Comparison of ENCODE assay signal across 11 cellular contexts in the genomic region with DNA sequence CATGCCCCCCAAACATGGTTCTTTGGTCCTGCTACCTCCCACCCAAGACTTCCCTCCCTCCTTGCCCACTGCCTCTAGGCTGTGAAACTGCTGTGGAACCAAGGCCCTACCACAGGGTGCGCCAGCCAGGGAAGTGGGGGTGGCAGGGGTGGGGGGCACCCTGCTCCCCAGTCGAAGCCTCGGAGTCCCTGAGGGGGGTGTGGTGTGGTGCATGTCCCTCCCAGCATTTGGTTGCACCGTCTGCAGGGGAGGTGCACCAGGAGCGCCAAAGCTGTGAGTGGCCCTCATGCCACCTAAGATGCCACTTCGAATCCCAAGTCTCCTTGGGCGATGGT. TPM values are rescaled to one million over a fixed set of nuclear protein-coding genes. Genes with fewer than 3 reads are reported as not detected.
A peak's percentile ranks its signal among the peaks of the same experiment; 100 is the strongest.
DNase-seq lines count a peak whose midpoint lies in the region; ATAC-seq and TF ChIP-seq lines count a peak whose summit lies in the region.
"Had no signal": no experiment of that assay in that cellular context is flagged by ENCODE, and none has a peak within 500 bp of the region (broad histone marks: within the 10 kb centered on the region; RNA-seq: fewer than 3 reads in every experiment).

No MANE protein-coding gene starts in this region.

- H3F3A ChIP-seq in Loucy (ENCODE audit: low read depth) = peaks cover 20% of the 10 kb centered on the region

- H3K36me3 ChIP-seq in Loucy (ENCODE audit: insufficient read depth, low read length) (no peaks in the 10 kb centered on the region), colonic mucosa (no peaks in the 10 kb centered on the region), spleen (peaks cover 0 to 51% (median 39%) of the 10 kb centered on the region in 6 donors)

- no peaks in the 10 kb centered on the region for H3K9me3 ChIP-seq in Loucy (ENCODE audit: insufficient read depth, low read depth, low read length)
- no peaks in the 10 kb centered on the region for H3K9me3 ChIP-seq in colonic mucosa
- H3K9me3 ChIP-seq in spleen = no peaks in the 10 kb centered on the region

- H3K27me3 Mint-ChIP-seq in T-helper 2 cell treated with Interferon-gamma antibody and Interleukin-4, amounts not matched to agents 5 μg/mL and 100 μg/mL, for 36 hours (ENCODE audit: low read depth) = peaks cover 10% of the 10 kb centered on the region
- H3K27me3 Mint-ChIP-seq in chondrocyte (ENCODE audit: low read depth) = no peaks in the 10 kb centered on the region

- peak overlapping the region; percentile 98 for H3K4me2 ChIP-seq in Loucy (ENCODE audit: low read depth, low read length, poor library complexity, severe bottlenecking)
- H3K4me2 ChIP-seq: hepatocyte had no signal

- H3K9me2 ChIP-seq in Loucy (replicated peaks; ENCODE audit: low read depth, low read length) = no peaks in the 10 kb centered on the region

- H2AFZ ChIP-seq in Loucy (ENCODE audit: low read length) = no peak overlapping the region
- H2AFZ ChIP-seq: hepatocyte had no signal

- H3K79me2 ChIP-seq in Loucy (ENCODE audit: insufficient read depth, low read length) = 0 out of 2 replicates have a peak, but pooled peaks cover 11% of the 10 kb centered on the region
- H3K79me2 ChIP-seq: hepatocyte had no signal

- no peaks in the 10 kb centered on the region for H4K20me1 ChIP-seq in Loucy (ENCODE audit: insufficient read depth, low read length, poor library complexity, severe bottlenecking)

- peak overlapping the region; percentile 86 for H3K9ac ChIP-seq in Loucy (ENCODE audit: low read depth, low read length, poor library complexity, severe bottlenecking)
- peak overlapping the region in 1 of 2 donors; percentile 15 for H3K9ac ChIP-seq in colonic mucosa (ENCODE audit: low read depth in 2 of 2, low read length in 2 of 2)

- peak overlapping the region; percentile 90 for H3K4me3 Mint-ChIP-seq in T-helper 2 cell treated with Interferon-gamma antibody and Interleukin-4, amounts not matched to agents 5 μg/mL and 100 μg/mL, for 36 hours
- H3K4me3 Mint-ChIP-seq in chondrocyte (ENCODE audit: unreplicated experiment) = no peak overlapping the region

- no peaks in the 10 kb centered on the region for H3K9me3 Mint-ChIP-seq in T-helper 2 cell treated with Interferon-gamma antibody and Interleukin-4, amounts not matched to agents 5 μg/mL and 100 μg/mL, for 36 hours
- no peaks in the 10 kb centered on the region for H3K9me3 Mint-ChIP-seq in chondrocyte (ENCODE audit: low read depth)

- H3K27me3 ChIP-seq in Loucy (ENCODE audit: insufficient read depth, low read length, poor library complexity, severe bottlenecking) (no peaks in the 10 kb centered on the region), colonic mucosa (no peaks in the 10 kb centered on the region), spleen (replicated peaks in 1 of 7) (no peaks in the 10 kb centered on the region)

- peak overlapping the region; percentile 79 for H3K27ac Mint-ChIP-seq in T-helper 2 cell treated with Interferon-gamma antibody and Interleukin-4, amounts not matched to agents 5 μg/mL and 100 μg/mL, for 36 hours
- no peak overlapping the region for H3K27ac Mint-ChIP-seq in chondrocyte (ENCODE audit: unreplicated experiment)

- no peak for DNase-seq in T-helper 2 cell treated with Interferon-gamma antibody and Interleukin-4, amounts not matched to agents 5 μg/mL and 100 μg/mL, for 36 hours (ENCODE audit: low spot score)
- DNase-seq in T-helper 2 cell = no peak
- DNase-seq in colonic mucosa = no peak
- DNase-seq in spleen = no peak
- no peak for DNase-seq in chondrocyte (ENCODE audit: low spot score)
- no peak for DNase-seq in COLO668 (lab: John Stamatoyannopoulos, UW; ENCODE audit: unreplicated experiment)
- DNase-seq: NCI-H748 treated with DMSO at 0.1 percent for 48 hours had no signal

- intact Hi-C loops in colonic mucosa (cut with DNase I) (no loop called here), spleen (cut with DNase I; ENCODE audit: low total_unique reads) (no loop called here)

- H3K27ac ChIP-seq in colonic mucosa (peak overlapping the region; percentile 78), spleen (peak overlapping the region; percentile 30 to 97 (median 89))
- H3K27ac ChIP-seq: hepatocyte had no signal

- no peak for ATAC-seq in GM18502 (IDR thresholded peaks at IDR 0.05; ENCODE audit: poor library complexity, unreplicated experiment)

- TF ChIP-seq CTCF in Loucy (conservative IDR thresholded peaks at IDR 0.05; ENCODE audit: low read length) = no peak
- TF ChIP-seq CTCF in colonic mucosa (IDR thresholded peaks at IDR 0.05) = no peak
- TF ChIP-seq CTCF in spleen (IDR thresholded peaks at IDR 0.05 in 8 of 11, conservative IDR thresholded peaks at IDR 0.05 in 3 of 11) = no peak
- no peak for TF ChIP-seq CTCF in chondrocyte (IDR thresholded peaks at IDR 0.05)

- WGBS in spleen, 5 donors = 23 to 43% (median 28%) methylated on average over 3 to 7 of the region's 7 CpGs

- peaks cover 21% of the 10 kb centered on the region for H3K4me1 Mint-ChIP-seq in T-helper 2 cell treated with Interferon-gamma antibody and Interleukin-4, amounts not matched to agents 5 μg/mL and 100 μg/mL, for 36 hours (ENCODE audit: low read depth)
- peaks cover 24% of the 10 kb centered on the region for H3K4me1 Mint-ChIP-seq in chondrocyte (ENCODE audit: low read depth)

- H3K36me3 Mint-ChIP-seq in T-helper 2 cell treated with Interferon-gamma antibody and Interleukin-4, amounts not matched to agents 5 μg/mL and 100 μg/mL, for 36 hours (ENCODE audit: low read depth) = peaks cover 29% of the 10 kb centered on the region
- no peaks in the 10 kb centered on the region for H3K36me3 Mint-ChIP-seq in chondrocyte (ENCODE audit: low read depth)

- H3K4me1 ChIP-seq in Loucy (ENCODE audit: insufficient read depth, low read length, poor library complexity, severe bottlenecking) (peaks cover 33% of the 10 kb centered on the region), colonic mucosa (no peaks in the 10 kb centered on the region), spleen (peaks cover 18 to 94% (median 75%) of the 10 kb centered on the region in 6 donors)

- TF ChIP-seq POLR2A in spleen (IDR thresholded peaks at IDR 0.05) = no peak

- H3K4me3 ChIP-seq in Loucy (ENCODE audit: low read length, poor library complexity, severe bottlenecking) (peak overlapping the region; percentile 83), colonic mucosa (peak overlapping the region; percentile 59), spleen (peak overlapping the region; percentile 62 to 96 (median 81))
- H3K4me3 ChIP-seq: hepatocyte had no signal

RNA-seq across cellular contexts. Expression of a gene that starts 1.8 kb away (rescaled TPM):
- total RNA-seq in colonic mucosa (1 to 10 TPM; 3.4 to 4.5 TPM), spleen (100 to 1,000 TPM in 4 of 7 donors, 10 to 100 TPM in 3; 91.6 to 186 (median 107) TPM), chondrocyte (15.7 to 18.5 TPM (median 18.1 TPM) in 3 replicates)
- polyA plus RNA-seq in spleen = 100 to 1,000 TPM in 1 of 3 donors, 10 to 100 TPM in 2; 80.4 to 125 (median 82.0) TPM

RNA-seq across cellular contexts. Expression of a gene that starts 2.4 kb away (rescaled TPM):
- total RNA-seq in colonic mucosa (under 1 TPM; 0.24 to 0.25 TPM), spleen (1 to 10 TPM; 3.7 to 7.9 (median 5.1) TPM), chondrocyte (3.2 to 4.6 TPM (median 3.5 TPM) in 3 replicates)
- polyA plus RNA-seq in spleen = 1 to 10 TPM; 1.9 to 4.9 (median 2.5) TPM

RNA-seq across cellular contexts. Expression of a gene that starts 6.7 kb away (rescaled TPM):
- total RNA-seq in colonic mucosa (not detected), spleen (under 1 TPM in 1 of 7 donors, not detected in 6; 0.66 TPM), chondrocyte (0.55 to 1.4 TPM in 2 of 3 replicates, not detected in the other)
- polyA plus RNA-seq in spleen = under 1 TPM; 0.26 to 0.53 (median 0.48) TPM
- total RNA-seq: A172, hepatocyte had no signal

RNA-seq across cellular contexts. Expression of a gene that starts 14.5 kb away (rescaled TPM):
- total RNA-seq in colonic mucosa (10 to 100 TPM in 1 of 2 donors, 1 to 10 TPM in 1; 7.3 to 11.8 TPM), spleen (10 to 100 TPM; 18.6 to 60.8 (median 45.0) TPM), chondrocyte (57.1 to 59.2 TPM (median 57.6 TPM) in 3 replicates)
- polyA plus RNA-seq in spleen = 10 to 100 TPM; 35.9 to 47.5 (median 41.5) TPM

RNA-seq across cellular contexts. Expression of a gene that starts 28.1 kb away (rescaled TPM):
- total RNA-seq in colonic mucosa (10 to 100 TPM in 1 of 2 donors, 1 to 10 TPM in 1; 8.4 to 26.8 TPM), spleen (10 to 100 TPM; 12.1 to 63.1 (median 42.0) TPM), chondrocyte (2.1 to 2.8 TPM (median 2.3 TPM) in 3 replicates)
- 10 to 100 TPM in 2 of 3 donors, 1 to 10 TPM in 1; 7.3 to 25.5 (median 22.3) TPM for polyA plus RNA-seq in spleen
- total RNA-seq: hepatocyte had no signal
